Comparison of ENCODE assay signal across 8 cellular contexts in genomic region chr22:23178512-23179254, GRCh38. TPM values are rescaled to one million over a fixed set of nuclear protein-coding genes. Genes with fewer than 3 reads are reported as not detected.
A peak's percentile ranks its signal among the peaks of the same experiment; 100 is the strongest.
DNase-seq lines count a peak whose midpoint lies in the region; ATAC-seq and TF ChIP-seq lines count a peak whose summit lies in the region.

No MANE protein-coding gene starts in this region.

- no peak for ATAC-seq in GM18517 (IDR thresholded peaks at IDR 0.05; ENCODE audit: unreplicated experiment)

- DNase-seq in SIG-M5 treated with dmso at 0.1 percent for 504 hours (lab: John Stamatoyannopoulos, UW; ENCODE audit: unreplicated experiment): peak; percentile 34
- no peak for DNase-seq in SIG-M5 (lab: John Stamatoyannopoulos, UW)
- peak; percentile 50 for DNase-seq in NCI-H2227 (lab: John Stamatoyannopoulos, UW; ENCODE audit: unreplicated experiment)
- peak; percentile 63 for DNase-seq in activated CD4-positive, alpha-beta T cell treated with anti-CD3 and anti-CD28 coated beads, Interleukin-2, amount 50 U/mL, for 1 hour
- peak; percentile 84 for DNase-seq in dermis blood vessel endothelial cell
- DNase-seq in lower leg skin (ENCODE audit: low spot score in 2 of 2): peak; percentile 37 to 92
- DNase-seq in stimulated activated CD8-positive, alpha-beta memory T cell treated with anti-CD3 and anti-CD28 coated beads, Interleukin-12 subunit alpha, Interleukin-12 subunit beta, amount 100 ng/mL, for 1 hour (ENCODE audit: low read depth): peak; percentile 50

- intact Hi-C loops in lower leg skin (cut with DNase I; ENCODE audit: low total_unique reads): loop anchor here (2.0 to 5.0 kb wide), 2 partner anchors 104 to 204 kb away; no protein-coding TSS in a partner anchor

- H3K4me3 ChIP-seq in lower leg skin (ENCODE audit: low read depth, poor library complexity, severe bottlenecking): no peak overlapping the region

- TF ChIP-seq POLR2A in lower leg skin (IDR thresholded peaks at IDR 0.05): no peak

- TF ChIP-seq CTCF in lower leg skin (IDR thresholded peaks at IDR 0.05): peak in 1 of 3 donors; percentile 91

- 24 to 28% methylated on average over 9 of the region's 9 CpGs for WGBS in lower leg skin, 2 donors

RNA-seq across cellular contexts. Expression of gene BCR, which starts 1.6 kb away (rescaled TPM):
- total RNA-seq in dermis blood vessel endothelial cell: 186 and 288 TPM in 2 replicates
- 100 to 1,000 TPM in 1 of 4 donors, 10 to 100 TPM in 3; 70.5 to 102 (median 84.1) TPM for total RNA-seq in lower leg skin

RNA-seq across cellular contexts. Expression of gene RAB36, which starts 33.4 kb away (rescaled TPM):
- total RNA-seq in dermis blood vessel endothelial cell: 0.34 and 0.70 TPM in 2 replicates
- total RNA-seq in lower leg skin: 1 to 10 TPM; 1.2 to 3.6 (median 1.8) TPM

RNA-seq across cellular contexts. Expression of gene RSPH14, which starts 36.9 kb away (rescaled TPM):
- total RNA-seq in dermis blood vessel endothelial cell (0.17 and 0.23 TPM in 2 replicates), lower leg skin (1 to 10 TPM in 2 of 4 donors, not detected in 2; 1.1 to 1.7 TPM)
